In genomic region chr6:53624491-53624890, GRCh38 we compare ENCODE assay signal across 28 cellular contexts. TPM values are rescaled to one million over a fixed set of nuclear protein-coding genes. Genes with fewer than 3 reads are reported as not detected.
DNase-seq lines count a peak whose midpoint lies in the region; ATAC-seq and TF ChIP-seq lines count a peak whose summit lies in the region.
"Had no signal": no experiment of that assay in that cellular context is flagged by ENCODE, and none has a peak within 500 bp of the region (broad histone marks: within the 10 kb centered on the region; RNA-seq: fewer than 3 reads in every experiment).

No MANE protein-coding gene starts in this region.

- H3K9me3 ChIP-seq in gastroesophageal sphincter, result no peaks in the 10 kb centered on the region
- H3K9me3 ChIP-seq: colonic mucosa, MG63, testis had no signal

- H3K27ac ChIP-seq in gastroesophageal sphincter, result no peak overlapping the region
- H3K27ac ChIP-seq: colonic mucosa, RWPE1, testis, WERI-Rb-1 had no signal

- 61 to 70% methylated on average over 2 of the region's 2 CpGs for WGBS in gastroesophageal sphincter (ENCODE audit: low coverage in 1 of 2), 2 donors

- no peak overlapping the region for H3K4me3 Mint-ChIP-seq in CD14-positive monocyte
- H3K4me3 Mint-ChIP-seq: activated CD4-positive, alpha-beta T cell treated with anti-CD3 and anti-CD28 coated beads, Interleukin-2, amount 10 ng/mL, durations not matched to agents 7 days and 5 days; activated T-cell treated with anti-CD3 and anti-CD28 coated beads, Interleukin-2, amount 50 U/mL, for 72 hours; CD4-positive, CD25-positive, alpha-beta regulatory T cell; effector memory CD8-positive, alpha-beta T cell; naive B cell had no signal

- TF ChIP-seq CTCF in CD14-positive monocyte (IDR thresholded peaks at IDR 0.05) (no peak), gastroesophageal sphincter (IDR thresholded peaks at IDR 0.05) (no peak)

- peaks cover 0 to 13% (median 0%) of the 10 kb centered on the region in 3 donors for H3K4me1 ChIP-seq in gastroesophageal sphincter
- H3K4me1 ChIP-seq: colonic mucosa, testis had no signal

- intact Hi-C loops in CD14-positive monocyte (cut with micrococcal nuclease), result no loop called here

- H3K4me3 ChIP-seq in Jurkat, Clone E6-1 (ENCODE audit: low read length), result no peak overlapping the region
- H3K4me3 ChIP-seq in gastroesophageal sphincter, result no peak overlapping the region
- H3K4me3 ChIP-seq: colonic mucosa, MG63, testis had no signal

- no peak for TF ChIP-seq POLR2A in gastroesophageal sphincter (IDR thresholded peaks at IDR 0.05)

- peaks cover 22% of the 10 kb centered on the region for H3K4me1 Mint-ChIP-seq in CD14-positive monocyte
- H3K4me1 Mint-ChIP-seq: activated CD4-positive, alpha-beta T cell treated with anti-CD3 and anti-CD28 coated beads, Interleukin-2, amount 10 ng/mL, durations not matched to agents 7 days and 5 days; CD4-positive, CD25-positive, alpha-beta regulatory T cell; naive B cell had no signal

- H3K27ac Mint-ChIP-seq in CD14-positive monocyte, result peak overlapping the region in 2 of 7 donors; percentile 2 to 52
- H3K27ac Mint-ChIP-seq: activated CD4-positive, alpha-beta T cell treated with anti-CD3 and anti-CD28 coated beads, Interleukin-2, amount 10 ng/mL, durations not matched to agents 7 days and 5 days; activated T-cell treated with anti-CD3 and anti-CD28 coated beads, Interleukin-2, amount 50 U/mL, for 72 hours; CD4-positive, CD25-positive, alpha-beta regulatory T cell; effector memory CD8-positive, alpha-beta T cell; naive B cell had no signal

- DNase-seq in DMS79 treated with DMSO at 0.1 percent for 48 hours (lab: John Stamatoyannopoulos, UW) (peak; percentile 63), NCI-H524 (lab: John Stamatoyannopoulos, UW) (peak; percentile 86 to 91), renal cortical epithelial cell (ENCODE audit: low read depth) (peak; percentile 93), CD14-positive monocyte (ENCODE audit: low spot score) (no peak)
- peak; percentile 23 for DNase-seq in Jurkat, Clone E6-1 (ENCODE audit: low read depth, low spot score)
- no peak for DNase-seq in stimulated activated CD4-positive, alpha-beta T cell treated with anti-CD3 and anti-CD28 coated beads, Interleukin-4, amount 100 ng/mL, for 24 hours
- DNase-seq: activated CD4-positive, alpha-beta T cell treated with anti-CD3 and anti-CD28 coated beads, Interleukin-2, amount 10 ng/mL, durations not matched to agents 7 days and 5 days; activated naive CD4-positive, alpha-beta T cell treated with Interleukin-2 at 50 U/mL for 16 hours; activated T-cell treated with anti-CD3 and anti-CD28 coated beads, Interleukin-2, amount 50 U/mL, for 72 hours; amniotic stem cell; CD4-positive, CD25-positive, alpha-beta regulatory T cell; colonic mucosa; DMS 273 treated with DMSO at 0.1 percent for 48 hours; effector memory CD8-positive, alpha-beta T cell; foreskin keratinocyte; left colon; mesendoderm; MG63; naive B cell; NCI-H1694 treated with DMSO at 0.1 percent for 48 hours; NCI-H510A treated with DMSO at 0.1 percent for 48 hours; right cardiac atrium; stimulated activated naive CD4-positive, alpha-beta T cell treated with Interleukin-2 at 50 U/mL for 16 hours; testis; WERI-Rb-1 had no signal

- H3K36me3 ChIP-seq in gastroesophageal sphincter, result no peaks in the 10 kb centered on the region
- H3K36me3 ChIP-seq: colonic mucosa, MG63, WERI-Rb-1 had no signal

- H3K36me3 Mint-ChIP-seq in CD14-positive monocyte, result no peaks in the 10 kb centered on the region
- H3K36me3 Mint-ChIP-seq: CD4-positive, CD25-positive, alpha-beta regulatory T cell; naive B cell had no signal

- no peak for TF ChIP-seq EP300 in gastroesophageal sphincter (IDR thresholded peaks at IDR 0.05)

- H3K9me3 Mint-ChIP-seq in CD14-positive monocyte, result no peaks in the 10 kb centered on the region
- H3K9me3 Mint-ChIP-seq: activated CD4-positive, alpha-beta T cell treated with anti-CD3 and anti-CD28 coated beads, Interleukin-2, amount 10 ng/mL, durations not matched to agents 7 days and 5 days; activated T-cell treated with anti-CD3 and anti-CD28 coated beads, Interleukin-2, amount 50 U/mL, for 72 hours; CD4-positive, CD25-positive, alpha-beta regulatory T cell; effector memory CD8-positive, alpha-beta T cell; naive B cell had no signal

- H3K27me3 Mint-ChIP-seq in CD14-positive monocyte (ENCODE audit: low read depth in 3 of 3), result no peaks in the 10 kb centered on the region

- H3K27me3 ChIP-seq in gastroesophageal sphincter, result no peaks in the 10 kb centered on the region
- H3K27me3 ChIP-seq: colonic mucosa, foreskin keratinocyte, MG63, testis had no signal

- ATAC-seq in gastroesophageal sphincter, result no peak
- ATAC-seq: activated T-cell treated with anti-CD3 and anti-CD28 coated beads, Interleukin-2, amount 50 U/mL, for 72 hours; effector memory CD8-positive, alpha-beta T cell; esophagus mucosa; foreskin keratinocyte; left colon; right cardiac atrium had no signal

RNA-seq across cellular contexts. Expression of gene KLHL31, which starts 41.1 kb away (rescaled TPM):
- 0.25 TPM for polyA plus RNA-seq in Jurkat, Clone E6-1 (2012; ENCODE audit: insufficient read depth, insufficient read length)
- 0.20 TPM in 1 of 2 replicates, not detected in the other for total RNA-seq in renal cortical epithelial cell
- not detected for polyA plus RNA-seq in CD14-positive monocyte
- under 1 TPM; 0.07 to 0.62 (median 0.44) TPM for total RNA-seq in gastroesophageal sphincter
- total RNA-seq: CD4-positive, CD25-positive, alpha-beta regulatory T cell had no signal
- polyA plus RNA-seq: CD4-positive, CD25-positive, alpha-beta regulatory T cell had no signal

Comparison
In these comparisons a context has a peak if more than half of its experiments do, and no peak if none do; other contexts are left out.
1. DNase-seq: peak in DMS79 treated with DMSO at 0.1 percent for 48 hours (single experiment), Jurkat, Clone E6-1 (single experiment), NCI-H524 (2 of 2) and renal cortical epithelial cell (single experiment); none in CD14-positive monocyte (single experiment) and stimulated activated CD4-positive, alpha-beta T cell treated with anti-CD3 and anti-CD28 coated beads, Interleukin-4, amount 100 ng/mL, for 24 hours (single experiment).